Comparison of ENCODE assay signal across 24 cellular contexts in genomic region chr19:8558325-8558724, GRCh38. TPM values are rescaled to one million over a fixed set of nuclear protein-coding genes. Genes with fewer than 3 reads are reported as not detected.
DNase-seq lines count a peak whose midpoint lies in the region; ATAC-seq and TF ChIP-seq lines count a peak whose summit lies in the region.
"Had no signal": no experiment of that assay in that cellular context is flagged by ENCODE, and none has a peak within 500 bp of the region (broad histone marks: within the 10 kb centered on the region; RNA-seq: fewer than 3 reads in every experiment).

No MANE protein-coding gene starts in this region.

- ATAC-seq in activated CD8-positive, alpha-beta memory T cell treated with anti-CD3 and anti-CD28 coated beads, Interleukin-2, amount 10 ng/mL, durations not matched to agents 7 days and 5 days: no peak
- no peak for ATAC-seq in CD4-positive, CD25-positive, alpha-beta regulatory T cell (ENCODE audit: low read depth in 2 of 2)
- ATAC-seq in activated CD8-positive, alpha-beta T cell treated with anti-CD3 and anti-CD28 coated beads for 36 hours: no peak
- ATAC-seq in naive thymus-derived CD8-positive, alpha-beta T cell: no peak
- ATAC-seq: Panc1 had no signal

- no peak for DNase-seq in activated CD8-positive, alpha-beta memory T cell treated with anti-CD3 and anti-CD28 coated beads, Interleukin-2, amount 10 ng/mL, durations not matched to agents 7 days and 5 days
- no peak for DNase-seq in activated CD8-positive, alpha-beta memory T cell treated with anti-CD3 and anti-CD28 coated beads, Interleukin-2, amount 50 U/mL, for 48 hours
- no peak for DNase-seq in CD4-positive, CD25-positive, alpha-beta regulatory T cell
- no peak for DNase-seq in activated CD8-positive, alpha-beta T cell treated with anti-CD3 and anti-CD28 coated beads for 36 hours
- no peak for DNase-seq in naive thymus-derived CD8-positive, alpha-beta T cell
- DNase-seq in adrenal gland: no peak
- no peak for DNase-seq in vagina (ENCODE audit: extremely low spot score in 2 of 2)
- DNase-seq in thyroid gland: no peak
- DNase-seq: effector CD4-positive, alpha-beta T cell; erythroblast; H9; head of caudate nucleus; Karpas-422; left cardiac atrium; mammary epithelial cell; NCI-H1694; NCI-H510A; NK-92 treated with Interleukin-12 subunit alpha and Interleukin-12 subunit beta, amount 100 ng/mL, for 24 hours; stimulated activated CD8-positive, alpha-beta memory T cell treated with anti-CD3 and anti-CD28 coated beads, Interleukin-4, amount 100 ng/mL, for 48 hours; substantia nigra had no signal

- H3K4me3 ChIP-seq in CD4-positive, CD25-positive, alpha-beta regulatory T cell (ENCODE audit: low read depth, low read length): no peak overlapping the region
- H3K4me3 ChIP-seq in adrenal gland (no peak overlapping the region), vagina (no peak overlapping the region), thyroid gland (replicated peaks in 1 of 3) (no peak overlapping the region)
- H3K4me3 ChIP-seq: BLaER1 had no signal

- H3K4me1 Mint-ChIP-seq in activated CD8-positive, alpha-beta memory T cell treated with anti-CD3 and anti-CD28 coated beads, Interleukin-2, amount 10 ng/mL, durations not matched to agents 7 days and 5 days: peaks cover 34% of the 10 kb centered on the region
- H3K4me1 Mint-ChIP-seq in CD4-positive, CD25-positive, alpha-beta regulatory T cell: peaks cover 0 to 35% (median 19%) of the 10 kb centered on the region in 4 donors
- peaks cover 16% of the 10 kb centered on the region for H3K4me1 Mint-ChIP-seq in activated CD8-positive, alpha-beta T cell treated with anti-CD3 and anti-CD28 coated beads for 36 hours (ENCODE audit: low read depth)
- H3K4me1 Mint-ChIP-seq in naive thymus-derived CD8-positive, alpha-beta T cell: peaks cover 14 to 44% (median 31%) of the 10 kb centered on the region in 4 donors

- H3K27ac ChIP-seq in CD4-positive, CD25-positive, alpha-beta regulatory T cell (ENCODE audit: insufficient read depth, low read length, poor library complexity, severe bottlenecking): no peak overlapping the region
- H3K27ac ChIP-seq in adrenal gland: no peak overlapping the region
- H3K27ac ChIP-seq in vagina: no peak overlapping the region
- no peak overlapping the region for H3K27ac ChIP-seq in thyroid gland

- H3K36me3 ChIP-seq in CD4-positive, CD25-positive, alpha-beta regulatory T cell (ENCODE audit: control insufficient read depth, insufficient read depth, low read length): peaks cover 32% of the 10 kb centered on the region
- H3K36me3 ChIP-seq in adrenal gland (replicated peaks in 1 of 2) (no peaks in the 10 kb centered on the region), vagina (no peaks in the 10 kb centered on the region), thyroid gland (no peaks in the 10 kb centered on the region)

- peaks cover 36% of the 10 kb centered on the region for H3K36me3 Mint-ChIP-seq in activated CD8-positive, alpha-beta memory T cell treated with anti-CD3 and anti-CD28 coated beads, Interleukin-2, amount 10 ng/mL, durations not matched to agents 7 days and 5 days
- H3K36me3 Mint-ChIP-seq in CD4-positive, CD25-positive, alpha-beta regulatory T cell: peaks cover 7% of the 10 kb centered on the region
- H3K36me3 Mint-ChIP-seq in activated CD8-positive, alpha-beta T cell treated with anti-CD3 and anti-CD28 coated beads for 36 hours (ENCODE audit: low read depth): no peaks in the 10 kb centered on the region
- H3K36me3 Mint-ChIP-seq in naive thymus-derived CD8-positive, alpha-beta T cell: peaks cover 0 to 3% (median 2%) of the 10 kb centered on the region in 3 donors

- H3K27me3 ChIP-seq in CD4-positive, CD25-positive, alpha-beta regulatory T cell (ENCODE audit: control insufficient read depth, insufficient read depth, low read length): no peaks in the 10 kb centered on the region
- H3K27me3 ChIP-seq in adrenal gland (no peaks in the 10 kb centered on the region), vagina (no peaks in the 10 kb centered on the region), thyroid gland (no peaks in the 10 kb centered on the region)
- H3K27me3 ChIP-seq: BLaER1 had no signal

- POLR2A ChIA-PET in activated CD8-positive, alpha-beta T cell treated with anti-CD3 and anti-CD28 coated beads for 36 hours (lab: Charles Lee): interaction anchor here (0.7 to 1.5 kb wide), 3 partner anchors 10 to 605 kb away, joined by 3 to 6 read pairs (median 3); no protein-coding TSS in a partner anchor
- POLR2A ChIA-PET in naive thymus-derived CD8-positive, alpha-beta T cell (lab: Charles Lee): interaction anchor here (0.6 to 2.5 kb wide), 7 partner anchors 9 to 61 kb away, joined by 3 to 12 read pairs (median 4); no protein-coding TSS in a partner anchor

- H3K27me3 Mint-ChIP-seq in activated CD8-positive, alpha-beta memory T cell treated with anti-CD3 and anti-CD28 coated beads, Interleukin-2, amount 10 ng/mL, durations not matched to agents 7 days and 5 days: no peaks in the 10 kb centered on the region
- H3K27me3 Mint-ChIP-seq in CD4-positive, CD25-positive, alpha-beta regulatory T cell: no peaks in the 10 kb centered on the region
- no peaks in the 10 kb centered on the region for H3K27me3 Mint-ChIP-seq in activated CD8-positive, alpha-beta T cell treated with anti-CD3 and anti-CD28 coated beads for 36 hours
- no peaks in the 10 kb centered on the region for H3K27me3 Mint-ChIP-seq in naive thymus-derived CD8-positive, alpha-beta T cell

- 49 to 68% (median 62%) methylated on average over 2 of the region's 2 CpGs for WGBS in adrenal gland, 4 donors
- 74 to 82% methylated on average over 2 of the region's 2 CpGs for WGBS in thyroid gland, 2 donors

- TF ChIP-seq POLR2A in adrenal gland (IDR thresholded peaks at IDR 0.05): no peak
- TF ChIP-seq POLR2A in vagina (IDR thresholded peaks at IDR 0.05): no peak
- no peak for TF ChIP-seq POLR2A in thyroid gland (IDR thresholded peaks at IDR 0.05)

- H3K4me3 Mint-ChIP-seq in activated CD8-positive, alpha-beta memory T cell treated with anti-CD3 and anti-CD28 coated beads, Interleukin-2, amount 10 ng/mL, durations not matched to agents 7 days and 5 days: no peak overlapping the region
- no peak overlapping the region for H3K4me3 Mint-ChIP-seq in CD4-positive, CD25-positive, alpha-beta regulatory T cell
- no peak overlapping the region for H3K4me3 Mint-ChIP-seq in activated CD8-positive, alpha-beta T cell treated with anti-CD3 and anti-CD28 coated beads for 36 hours
- no peak overlapping the region for H3K4me3 Mint-ChIP-seq in naive thymus-derived CD8-positive, alpha-beta T cell

- peak overlapping the region; percentile 84 for H3K27ac Mint-ChIP-seq in activated CD8-positive, alpha-beta memory T cell treated with anti-CD3 and anti-CD28 coated beads, Interleukin-2, amount 10 ng/mL, durations not matched to agents 7 days and 5 days
- peak overlapping the region in 2 of 3 donors; percentile 82 to 90 for H3K27ac Mint-ChIP-seq in CD4-positive, CD25-positive, alpha-beta regulatory T cell
- H3K27ac Mint-ChIP-seq in activated CD8-positive, alpha-beta T cell treated with anti-CD3 and anti-CD28 coated beads for 36 hours: peak overlapping the region; percentile 23
- peak overlapping the region; percentile 33 to 84 (median 77) for H3K27ac Mint-ChIP-seq in naive thymus-derived CD8-positive, alpha-beta T cell

- no peaks in the 10 kb centered on the region for H3K4me1 ChIP-seq in CD4-positive, CD25-positive, alpha-beta regulatory T cell (ENCODE audit: control insufficient read depth, insufficient read depth, low read length, poor library complexity, severe bottlenecking)
- no peaks in the 10 kb centered on the region for H3K4me1 ChIP-seq in adrenal gland (replicated peaks in 1 of 2)
- H3K4me1 ChIP-seq in vagina: no peaks in the 10 kb centered on the region
- no peaks in the 10 kb centered on the region for H3K4me1 ChIP-seq in thyroid gland

- no peak for TF ChIP-seq CTCF in activated CD8-positive, alpha-beta T cell treated with anti-CD3 and anti-CD28 coated beads for 36 hours (IDR thresholded peaks at IDR 0.05)
- no peak for TF ChIP-seq CTCF in adrenal gland (IDR thresholded peaks at IDR 0.05)
- no peak for TF ChIP-seq CTCF in vagina (IDR thresholded peaks at IDR 0.05)
- TF ChIP-seq CTCF in thyroid gland (IDR thresholded peaks at IDR 0.05): no peak

- intact Hi-C loops in activated CD8-positive, alpha-beta T cell treated with anti-CD3 and anti-CD28 coated beads for 36 hours (cut with micrococcal nuclease): no loop called here
- intact Hi-C loops in adrenal gland (cut with DNase I): no loop called here
- intact Hi-C loops in vagina (cut with DNase I): no loop called here
- intact Hi-C loops in thyroid gland (cut with DNase I): no loop called here

- H3K9me3 Mint-ChIP-seq in activated CD8-positive, alpha-beta memory T cell treated with anti-CD3 and anti-CD28 coated beads, Interleukin-2, amount 10 ng/mL, durations not matched to agents 7 days and 5 days (ENCODE audit: low read depth): no peaks in the 10 kb centered on the region
- H3K9me3 Mint-ChIP-seq in CD4-positive, CD25-positive, alpha-beta regulatory T cell: no peaks in the 10 kb centered on the region
- H3K9me3 Mint-ChIP-seq in activated CD8-positive, alpha-beta T cell treated with anti-CD3 and anti-CD28 coated beads for 36 hours: no peaks in the 10 kb centered on the region
- H3K9me3 Mint-ChIP-seq in naive thymus-derived CD8-positive, alpha-beta T cell: no peaks in the 10 kb centered on the region
- H3K9me3 Mint-ChIP-seq: H9 had no signal

- CTCF ChIA-PET in activated CD8-positive, alpha-beta memory T cell treated with anti-CD3 and anti-CD28 coated beads, Interleukin-2, amount 10 ng/mL, durations not matched to agents 7 days and 5 days (lab: Charles Lee): interaction anchor here (0.8 to 16.9 kb wide), 5 partner anchors 11 to 27 kb away, joined by 3 to 216 read pairs (median 4); partner anchors contain the start of gene MYO1F
- CTCF ChIA-PET in activated CD8-positive, alpha-beta T cell treated with anti-CD3 and anti-CD28 coated beads for 36 hours (lab: Charles Lee): interaction anchor here (1.1 to 3.2 kb wide), 3 partner anchors 13 to 23 kb away, joined by 3 to 11 read pairs (median 11); no protein-coding TSS in a partner anchor

- no peaks in the 10 kb centered on the region for H3K9me3 ChIP-seq in CD4-positive, CD25-positive, alpha-beta regulatory T cell (ENCODE audit: control insufficient read depth in 2 of 2, low read length in 2 of 2)
- no peaks in the 10 kb centered on the region for H3K9me3 ChIP-seq in adrenal gland (replicated peaks in 1 of 3)
- H3K9me3 ChIP-seq in vagina: no peaks in the 10 kb centered on the region
- no peaks in the 10 kb centered on the region for H3K9me3 ChIP-seq in thyroid gland
- H3K9me3 ChIP-seq: BLaER1 had no signal

RNA-seq across cellular contexts. Expression of gene MYO1F, which starts 18.9 kb away (rescaled TPM):
- total RNA-seq in activated CD8-positive, alpha-beta memory T cell treated with anti-CD3 and anti-CD28 coated beads, Interleukin-2, amount 10 ng/mL, durations not matched to agents 7 days and 5 days: 100 to 1,000 TPM; 250 to 441 TPM
- 289 TPM for total RNA-seq in CD4-positive, CD25-positive, alpha-beta regulatory T cell
- 10 to 100 TPM; 45.3 to 79.3 (median 61.5) TPM for polyA plus RNA-seq in CD4-positive, CD25-positive, alpha-beta regulatory T cell
- total RNA-seq in activated CD8-positive, alpha-beta T cell treated with anti-CD3 and anti-CD28 coated beads for 36 hours: 10 to 100 TPM; 21.0 to 21.4 TPM
- total RNA-seq in naive thymus-derived CD8-positive, alpha-beta T cell: 10 to 100 TPM; 64.4 to 65.0 TPM
- 10 to 100 TPM in 1 of 3 donors, 1 to 10 TPM in 2; 4.4 to 30.1 (median 5.6) TPM for polyA plus RNA-seq in naive thymus-derived CD8-positive, alpha-beta T cell
- total RNA-seq in adrenal gland: 10 to 100 TPM; 12.0 to 27.1 (median 22.0) TPM
- polyA plus RNA-seq in adrenal gland: 10 to 100 TPM in 2 of 3 donors, 1 to 10 TPM in 1; 4.9 to 62.5 (median 11.7) TPM
- total RNA-seq in vagina: 20.4 TPM
- 10 to 100 TPM in 1 of 4 donors, 1 to 10 TPM in 3; 5.1 to 21.5 (median 6.0) TPM for total RNA-seq in thyroid gland

RNA-seq across cellular contexts. Expression of gene ZNF414, which starts 44.4 kb away (rescaled TPM):
- 10 to 100 TPM; 23.8 to 38.5 TPM for total RNA-seq in activated CD8-positive, alpha-beta memory T cell treated with anti-CD3 and anti-CD28 coated beads, Interleukin-2, amount 10 ng/mL, durations not matched to agents 7 days and 5 days
- total RNA-seq in CD4-positive, CD25-positive, alpha-beta regulatory T cell: 35.1 TPM
- polyA plus RNA-seq in CD4-positive, CD25-positive, alpha-beta regulatory T cell: 10 to 100 TPM in 3 of 4 donors, 1 to 10 TPM in 1; 9.7 to 15.0 (median 12.6) TPM
- total RNA-seq in activated CD8-positive, alpha-beta T cell treated with anti-CD3 and anti-CD28 coated beads for 36 hours: 10 to 100 TPM; 21.6 to 24.0 TPM
- total RNA-seq in naive thymus-derived CD8-positive, alpha-beta T cell: 10 to 100 TPM; 70.2 to 73.1 TPM
- polyA plus RNA-seq in naive thymus-derived CD8-positive, alpha-beta T cell: 10 to 100 TPM; 15.2 to 34.2 (median 27.7) TPM
- total RNA-seq in adrenal gland (10 to 100 TPM; 17.5 to 64.6 (median 25.5) TPM), vagina (27.5 TPM), thyroid gland (10 to 100 TPM in 3 of 4 donors, 1 to 10 TPM in 1; 9.1 to 44.3 (median 34.4) TPM)
- polyA plus RNA-seq in adrenal gland: 100 to 1,000 TPM in 1 of 3 donors, 10 to 100 TPM in 1, 1 to 10 TPM in 1; 5.2 to 103 (median 49.6) TPM

RNA-seq across cellular contexts. Expression of gene ADAMTS10, which starts 52.2 kb away (rescaled TPM):
- total RNA-seq in activated CD8-positive, alpha-beta memory T cell treated with anti-CD3 and anti-CD28 coated beads, Interleukin-2, amount 10 ng/mL, durations not matched to agents 7 days and 5 days: 1 to 10 TPM; 1.2 to 3.3 TPM
- 17.9 TPM for total RNA-seq in CD4-positive, CD25-positive, alpha-beta regulatory T cell
- polyA plus RNA-seq in CD4-positive, CD25-positive, alpha-beta regulatory T cell: 1 to 10 TPM in 1 of 4 donors, under 1 TPM in 3; 0.42 to 1.2 (median 0.52) TPM
- 1 to 10 TPM; 3.7 to 4.0 TPM for total RNA-seq in activated CD8-positive, alpha-beta T cell treated with anti-CD3 and anti-CD28 coated beads for 36 hours
- total RNA-seq in naive thymus-derived CD8-positive, alpha-beta T cell: 100 to 1,000 TPM; 190 to 196 TPM
- 1 to 10 TPM; 1.2 to 3.4 (median 2.0) TPM for polyA plus RNA-seq in naive thymus-derived CD8-positive, alpha-beta T cell
- total RNA-seq in adrenal gland (100 to 1,000 TPM in 1 of 8 donors, 10 to 100 TPM in 6, 1 to 10 TPM in 1; 7.6 to 100 (median 25.8) TPM), vagina (66.3 TPM), thyroid gland (10 to 100 TPM in 3 of 4 donors, 1 to 10 TPM in 1; 7.6 to 20.9 (median 14.7) TPM)
- polyA plus RNA-seq in adrenal gland: 100 to 1,000 TPM in 1 of 3 donors, 10 to 100 TPM in 1, 1 to 10 TPM in 1; 2.0 to 190 (median 57.4) TPM
- polyA plus RNA-seq: mammary epithelial cell had no signal

RNA-seq across cellular contexts. Expression of gene PRAM1, which starts 55.9 kb away (rescaled TPM):
- total RNA-seq in activated CD8-positive, alpha-beta memory T cell treated with anti-CD3 and anti-CD28 coated beads, Interleukin-2, amount 10 ng/mL, durations not matched to agents 7 days and 5 days: 1 to 10 TPM in 1 of 2 experiments, under 1 TPM in 1; 0.59 to 1.4 TPM
- total RNA-seq in CD4-positive, CD25-positive, alpha-beta regulatory T cell: 3.7 TPM
- under 1 TPM in 2 of 4 donors, not detected in 2; 0.06 to 0.21 TPM for polyA plus RNA-seq in CD4-positive, CD25-positive, alpha-beta regulatory T cell
- 1 to 10 TPM in 1 of 2 experiments, under 1 TPM in 1; 0.74 to 1.1 TPM for total RNA-seq in activated CD8-positive, alpha-beta T cell treated with anti-CD3 and anti-CD28 coated beads for 36 hours
- 1 to 10 TPM; 3.5 to 4.7 TPM for total RNA-seq in naive thymus-derived CD8-positive, alpha-beta T cell
- polyA plus RNA-seq in naive thymus-derived CD8-positive, alpha-beta T cell: under 1 TPM in 2 of 3 donors, not detected in 1; 0.07 to 0.20 TPM
- 1 to 10 TPM in 6 of 8 donors, under 1 TPM in 2; 0.24 to 3.1 (median 2.0) TPM for total RNA-seq in adrenal gland
- polyA plus RNA-seq in adrenal gland: 10 to 100 TPM in 1 of 3 donors, 1 to 10 TPM in 1, under 1 TPM in 1; 0.20 to 21.4 (median 4.4) TPM
- 0.49 TPM for total RNA-seq in vagina
- 1 to 10 TPM in 1 of 4 donors, under 1 TPM in 2, not detected in 1; 0.58 to 2.0 (median 0.81) TPM for total RNA-seq in thyroid gland
- total RNA-seq: fibroblast of villous mesenchyme, mammary epithelial cell, osteoblast had no signal
- polyA plus RNA-seq: mammary epithelial cell had no signal

Comparison
In these comparisons a context has a peak if more than half of its experiments do, and no peak if none do; other contexts are left out.
1. H3K27ac Mint-ChIP-seq: peak in every context shown above with its lines; median percentile 86 in CD4-positive, CD25-positive, alpha-beta regulatory T cell; 84 in activated CD8-positive, alpha-beta memory T cell treated with anti-CD3 and anti-CD28 coated beads, Interleukin-2, amount 10 ng/mL, durations not matched to agents 7 days and 5 days; 77 in naive thymus-derived CD8-positive, alpha-beta T cell; 23 in activated CD8-positive, alpha-beta T cell treated with anti-CD3 and anti-CD28 coated beads for 36 hours.